In genomic region chr7:93884541-93884940, GRCh38 we compare ENCODE assay signal across 35 cellular contexts. TPM values are rescaled to one million over a fixed set of nuclear protein-coding genes. Genes with fewer than 3 reads are reported as not detected.
"Had no signal": no experiment of that assay in that cellular context is flagged by ENCODE, and none has a peak within 500 bp of the region (broad histone marks: within the 10 kb centered on the region; RNA-seq: fewer than 3 reads in every experiment).

No MANE protein-coding gene starts in this region.

- H3K27me3 ChIP-seq: ascending aorta, breast epithelium, foreskin keratinocyte had no signal

- H3K9me3 ChIP-seq: ascending aorta, breast epithelium, colonic mucosa, gastrocnemius medialis had no signal

- ATAC-seq: activated naive CD4-positive, alpha-beta T cell treated with anti-CD3 and anti-CD28 coated beads, Interleukin-2, amount 50 U/mL, for 72 hours; activated T-cell treated with anti-CD3 and anti-CD28 coated beads, Interleukin-2, amount 50 U/mL, for 72 hours; foreskin keratinocyte; gastrocnemius medialis; heart left ventricle; T-helper 17 cell; WTC11 had no signal

- DNase-seq: activated CD4-positive, alpha-beta memory T cell treated with anti-CD3 and anti-CD28 coated beads, Interleukin-2, amount 10 ng/mL, durations not matched to agents 7 days and 5 days; activated CD4-positive, alpha-beta T cell treated with anti-CD3 and anti-CD28 coated beads for 1 hour; activated CD4-positive, alpha-beta T cell treated with anti-CD3 and anti-CD28 coated beads for 4 hours; activated CD4-positive, alpha-beta T cell treated with anti-CD3 and anti-CD28 coated beads, Interleukin-2, amount 10 ng/mL, durations not matched to agents 7 days and 5 days; activated CD4-positive, alpha-beta T cell treated with anti-CD3 and anti-CD28 coated beads, Interleukin-2, amount 50 U/mL, for 4 hours; activated CD8-positive, alpha-beta memory T cell treated with anti-CD3 and anti-CD28 coated beads, Interleukin-2, amount 50 U/mL, for 48 hours; activated gamma-delta T cell; activated naive CD4-positive, alpha-beta T cell; activated naive CD4-positive, alpha-beta T cell treated with anti-CD3 and anti-CD28 coated beads, Interleukin-2, amount 10 ng/mL, durations not matched to agents 7 days and 5 days; activated naive CD8-positive, alpha-beta T cell treated with anti-CD3 and anti-CD28 coated beads, Interleukin-2, amount 10 ng/mL, durations not matched to agents 7 days and 5 days; activated T-cell treated with anti-CD3 and anti-CD28 coated beads for 4 hours; activated T-cell treated with anti-CD3 and anti-CD28 coated beads, Interleukin-2, amount 50 U/mL, for 24 hours; activated T-cell treated with anti-CD3 and anti-CD28 coated beads, Interleukin-2, amount 50 U/mL, for 72 hours; caudate nucleus; colonic mucosa; effector CD8-positive, alpha-beta T cell; esophagus squamous epithelium; foreskin keratinocyte; gastrocnemius medialis; glutamatergic neuron; heart left ventricle; T-helper 1 cell; T-helper 17 cell; T1000 had no signal

- H3K27ac ChIP-seq: ascending aorta, breast epithelium, colonic mucosa, epithelial cell of prostate, esophagus squamous epithelium, foreskin keratinocyte, gastrocnemius medialis, heart left ventricle, VCaP had no signal

- H3K4me3 ChIP-seq: ascending aorta, breast epithelium, colonic mucosa, esophagus squamous epithelium, gastrocnemius medialis, heart left ventricle had no signal

- H3K4me1 ChIP-seq: ascending aorta, breast epithelium, colonic mucosa, esophagus squamous epithelium, gastrocnemius medialis had no signal

- H3K36me3 ChIP-seq: ascending aorta, breast epithelium, colonic mucosa, esophagus squamous epithelium, gastrocnemius medialis, heart left ventricle had no signal

RNA-seq across cellular contexts. Expression of gene TFPI2, which starts 6.0 kb away (rescaled TPM):
- total RNA-seq: activated CD4-positive, alpha-beta memory T cell treated with anti-CD3 and anti-CD28 coated beads, Interleukin-2, amount 10 ng/mL, durations not matched to agents 7 days and 5 days; activated CD4-positive, alpha-beta T cell treated with anti-CD3 and anti-CD28 coated beads, Interleukin-2, amount 10 ng/mL, durations not matched to agents 7 days and 5 days; activated naive CD8-positive, alpha-beta T cell treated with anti-CD3 and anti-CD28 coated beads, Interleukin-2, amount 10 ng/mL, durations not matched to agents 7 days and 5 days; ascending aorta had no signal

RNA-seq across cellular contexts. Expression of gene GNGT1, which starts 21.8 kb away (rescaled TPM):
- total RNA-seq: activated CD4-positive, alpha-beta memory T cell treated with anti-CD3 and anti-CD28 coated beads, Interleukin-2, amount 10 ng/mL, durations not matched to agents 7 days and 5 days; activated CD4-positive, alpha-beta T cell treated with anti-CD3 and anti-CD28 coated beads, Interleukin-2, amount 10 ng/mL, durations not matched to agents 7 days and 5 days; activated naive CD4-positive, alpha-beta T cell treated with anti-CD3 and anti-CD28 coated beads, Interleukin-2, amount 50 U/mL, for 72 hours; activated naive CD8-positive, alpha-beta T cell treated with anti-CD3 and anti-CD28 coated beads, Interleukin-2, amount 10 ng/mL, durations not matched to agents 7 days and 5 days; activated T-cell treated with anti-CD3 and anti-CD28 coated beads, Interleukin-2, amount 50 U/mL, for 72 hours; ascending aorta; breast epithelium; chondrocyte; colonic mucosa; dermis microvascular lymphatic vessel endothelial cell; endothelial cell of umbilical vein; esophagus squamous epithelium; fibroblast of lung; foreskin keratinocyte; gastrocnemius medialis; heart left ventricle; T-helper 17 cell had no signal
- polyA plus RNA-seq: endothelial cell of umbilical vein, esophagus, fibroblast of lung, foreskin keratinocyte, heart left ventricle had no signal

RNA-seq across cellular contexts. Expression of gene GNG11, which starts 37.0 kb away (rescaled TPM):
- total RNA-seq: activated CD4-positive, alpha-beta memory T cell treated with anti-CD3 and anti-CD28 coated beads, Interleukin-2, amount 10 ng/mL, durations not matched to agents 7 days and 5 days; activated CD4-positive, alpha-beta T cell treated with anti-CD3 and anti-CD28 coated beads, Interleukin-2, amount 10 ng/mL, durations not matched to agents 7 days and 5 days; activated naive CD4-positive, alpha-beta T cell treated with anti-CD3 and anti-CD28 coated beads, Interleukin-2, amount 50 U/mL, for 72 hours; activated naive CD8-positive, alpha-beta T cell treated with anti-CD3 and anti-CD28 coated beads, Interleukin-2, amount 10 ng/mL, durations not matched to agents 7 days and 5 days; activated T-cell treated with anti-CD3 and anti-CD28 coated beads, Interleukin-2, amount 50 U/mL, for 72 hours had no signal
